Comparison of ENCODE assay signal across 33 cellular contexts in genomic region chr15:56045068-56045748, GRCh38. TPM values are rescaled to one million over a fixed set of nuclear protein-coding genes. Genes with fewer than 3 reads are reported as not detected.
A peak's percentile ranks its signal among the peaks of the same experiment; 100 is the strongest.
DNase-seq lines count a peak whose midpoint lies in the region; ATAC-seq, FAIRE-seq and TF ChIP-seq lines count a peak whose summit lies in the region.
"Had no signal": no experiment of that assay in that cellular context is flagged by ENCODE, and none has a peak within 500 bp of the region (broad histone marks: within the 10 kb centered on the region; RNA-seq: fewer than 3 reads in every experiment).

No MANE protein-coding gene starts in this region.

- 72% methylated on average over 3 of the region's 3 CpGs for WGBS in A549 (ENCODE audit: missing lambda C conversion rate)

- H3K4me3 ChIP-seq in A549 (no peak overlapping the region), RWPE2 (ENCODE audit: severe bottlenecking) (no peak overlapping the region), fibroblast of villous mesenchyme (ENCODE audit: low read depth, low read length) (no peak overlapping the region)
- H3K4me3 ChIP-seq: breast epithelium, left lung, SJCRH30, uterus had no signal

- CTCF ChIA-PET in A549 (lab: Yijun Ruan, JAX) = no interaction called here

- ATAC-seq in A549 = no peak
- 0 out of 3 replicates have a peak, but pooled peaks have one; percentile 5 for ATAC-seq in RWPE2 (ENCODE audit: low read depth)
- no peak for ATAC-seq in activated naive CD4-positive, alpha-beta T cell treated with anti-CD3 and anti-CD28 coated beads, Interleukin-2, amount 50 U/mL, for 72 hours
- ATAC-seq in HG03378 (IDR thresholded peaks at IDR 0.05; ENCODE audit: unreplicated experiment) = no peak
- no peak for ATAC-seq in GM18858 (IDR thresholded peaks at IDR 0.05; ENCODE audit: unreplicated experiment)
- ATAC-seq: left lung; right cardiac atrium; stimulated activated naive CD8-positive, alpha-beta T cell treated with anti-CD3 and anti-CD28 coated beads, Interleukin-15, amount 100 ng/mL, for 72 hours had no signal

- TF ChIP-seq CTCF in A549 (IDR thresholded peaks at IDR 0.05) = no peak
- TF ChIP-seq CTCF in RWPE2 (IDR thresholded peaks at IDR 0.05; ENCODE audit: poor library complexity, severe bottlenecking) = no peak
- TF ChIP-seq CTCF in fibroblast of villous mesenchyme (IDR thresholded peaks at IDR 0.05; ENCODE audit: insufficient read depth, low read depth, low read length) = no peak

- H3K27ac Mint-ChIP-seq in activated naive CD4-positive, alpha-beta T cell treated with anti-CD3 and anti-CD28 coated beads, Interleukin-2, amount 50 U/mL, for 72 hours = no peak overlapping the region
- H3K27ac Mint-ChIP-seq: activated CD4-positive, alpha-beta T cell treated with anti-CD3 and anti-CD28 coated beads, Interleukin-2, amount 10 ng/mL, durations not matched to agents 24 days and 14 days; activated naive CD8-positive, alpha-beta T cell; CD8-positive, alpha-beta memory T cell; stimulated activated naive CD8-positive, alpha-beta T cell treated with anti-CD3 and anti-CD28 coated beads, Interleukin-15, amount 100 ng/mL, for 72 hours had no signal

- H3K36me3 ChIP-seq in RWPE2 (ENCODE audit: low read depth) = no peaks in the 10 kb centered on the region; the same call in 1 of the 2 replicates
- H3K36me3 ChIP-seq: BE2C, breast epithelium, left lung, neutrophil, SJCRH30, uterus had no signal

- DNase-seq in A549 (ENCODE audit: low read depth in 1 of 2, low spot score in 1 of 2) (no peak), EL (peak; percentile 34), RWPE2 (ENCODE audit: low spot score) (no peak), fibroblast of villous mesenchyme (ENCODE audit: low read depth) (peak; percentile 32), DMS53 (lab: John Stamatoyannopoulos, UW) (no peak)
- no peak for DNase-seq in activated naive CD4-positive, alpha-beta T cell treated with anti-CD3 and anti-CD28 coated beads, Interleukin-2, amount 50 U/mL, for 72 hours (ENCODE audit: low spot score in 2 of 2)
- DNase-seq: activated CD4-positive, alpha-beta T cell treated with anti-CD3 and anti-CD28 coated beads, Interleukin-2, amount 10 ng/mL, durations not matched to agents 24 days and 14 days; anterior cingulate cortex; BE2C; CD8-positive, alpha-beta memory T cell; glutamatergic neuron; KBM-7; left lung; MM.1S; NCI-H1417; NCI-H2081; NCI-H345; NCI-H748 treated with DMSO at 0.1 percent for 48 hours; posterior cingulate gyrus; right cardiac atrium; SJCRH30; stimulated activated CD8-positive, alpha-beta memory T cell treated with anti-CD3 and anti-CD28 coated beads, Interleukin-4, amount 100 ng/mL, for 48 hours; stimulated activated naive CD8-positive, alpha-beta T cell treated with anti-CD3 and anti-CD28 coated beads, Interleukin-15, amount 100 ng/mL, for 72 hours; T1000; uterus had no signal

- no peaks in the 10 kb centered on the region for H3K27me3 ChIP-seq in RWPE2 (ENCODE audit: insufficient read depth, poor library complexity, severe bottlenecking)
- H3K27me3 ChIP-seq: BE2C, breast epithelium, left lung, neutrophil, SJCRH30, uterus had no signal

- H3K9me3 ChIP-seq in A549 (no peaks in the 10 kb centered on the region; the same call in 1 of the 3 replicates), RWPE2 (ENCODE audit: severe bottlenecking) (no peaks in the 10 kb centered on the region)
- H3K9me3 ChIP-seq: BE2C, breast epithelium, left lung, neutrophil, SJCRH30, uterus had no signal

- TF ChIP-seq EP300 in A549 (IDR thresholded peaks at IDR 0.05) = no peak

- TF ChIP-seq POLR2A in A549 (IDR thresholded peaks at IDR 0.05; ENCODE audit: low read length) = no peak

- H3K4me1 ChIP-seq in A549 = peaks cover 30% of the 10 kb centered on the region
- H3K4me1 ChIP-seq in RWPE2 (ENCODE audit: insufficient read depth, poor library complexity, severe bottlenecking) = peaks cover 66% of the 10 kb centered on the region
- H3K4me1 ChIP-seq: breast epithelium had no signal

- POLR2A ChIA-PET in A549 (lab: Yijun Ruan, JAX) = no interaction called here

- peaks cover 6 to 28% of the 10 kb centered on the region in 2 donors for H3K36me3 Mint-ChIP-seq in activated naive CD4-positive, alpha-beta T cell treated with anti-CD3 and anti-CD28 coated beads, Interleukin-2, amount 50 U/mL, for 72 hours
- H3K36me3 Mint-ChIP-seq: CD8-positive, alpha-beta memory T cell had no signal

- peak overlapping the region; percentile 5; the same call in 1 of the 3 replicates for H3K4me2 ChIP-seq in A549

- no peak for TF ChIP-seq RAD21 in A549 (conservative IDR thresholded peaks at IDR 0.05 in 1 of 2, IDR thresholded peaks at IDR 0.05 in 1 of 2)

- H3K27ac ChIP-seq in A549 (no peak overlapping the region), RWPE2 (ENCODE audit: poor library complexity, severe bottlenecking) (peak overlapping the region; percentile 91)
- H3K27ac ChIP-seq: breast epithelium, left lung, neutrophil, SJCRH30, uterus had no signal

- no peak for FAIRE-seq in A549 (lab: Jason Lieb, UNC)
- FAIRE-seq: colon, endothelial cell of umbilical vein, islet of Langerhans had no signal

- H3K9me3 Mint-ChIP-seq in activated naive CD4-positive, alpha-beta T cell treated with anti-CD3 and anti-CD28 coated beads, Interleukin-2, amount 50 U/mL, for 72 hours = peaks cover 4 to 9% of the 10 kb centered on the region in 2 donors

TF ChIP-seq in A549, 52 proteins besides CTCF, POLR2A, EP300 and RAD21:
- TF ChIP-seq RCOR1 (IDR thresholded peaks at IDR 0.05; ENCODE audit: low read depth, low read length) (no peak), MAFK (IDR thresholded peaks at IDR 0.05; ENCODE audit: partially characterized antibody) (peak; percentile 95)

RNA-seq across cellular contexts. Expression of gene NEDD4, which starts 51.8 kb away (rescaled TPM):
- polyA plus RNA-seq in A549 (2011; rRNA removed) = 62.9 and 78.8 TPM in 2 replicates
- 17.2 and 19.2 TPM in 2 replicates for polyA plus RNA-seq in A549 (2012; cell fraction: cytosol; rRNA removed)
- 12.6 and 19.9 TPM in 2 replicates for polyA plus RNA-seq in A549 (2012; cell fraction: nucleus; rRNA removed)
- polyA plus RNA-seq in A549 (2017; fragmentation: RNase III; extraction: RNeasy Plus Mini Kit Qiagen cat#74134 plus additional on column Dnase treatment) = 50.3 to 56.4 TPM (median 52.7 TPM) in 3 replicates
- polyA minus RNA-seq in A549 (2011; rRNA and poly(A)+ RNA removed) = 41.5 and 47.6 TPM in 2 replicates
- total RNA-seq in fibroblast of villous mesenchyme = 29.6 and 45.3 TPM in 2 replicates
- 10 to 100 TPM; 14.8 to 15.0 TPM for total RNA-seq in activated naive CD4-positive, alpha-beta T cell treated with anti-CD3 and anti-CD28 coated beads, Interleukin-2, amount 50 U/mL, for 72 hours

Comparison
In these comparisons a context has a peak if more than half of its experiments do, and no peak if none do; other contexts are left out.
1. DNase-seq: peak in EL (single experiment) and fibroblast of villous mesenchyme (single experiment); none in A549 (0 of 2), RWPE2 (single experiment), activated naive CD4-positive, alpha-beta T cell treated with anti-CD3 and anti-CD28 coated beads, Interleukin-2, amount 50 U/mL, for 72 hours (0 of 2) and DMS53 (single experiment).